24 cellular contexts compared by ENCODE assay signal in genomic region chr19:45556835-45557234, GRCh38. TPM values are rescaled to one million over a fixed set of nuclear protein-coding genes. Genes with fewer than 3 reads are reported as not detected.
"Had no signal": no experiment of that assay in that cellular context is flagged by ENCODE, and none has a peak within 500 bp of the region (broad histone marks: within the 10 kb centered on the region; RNA-seq: fewer than 3 reads in every experiment).

No MANE protein-coding gene starts in this region.

- DNase-seq: activated CD4-positive, alpha-beta T cell treated with anti-CD3 and anti-CD28 coated beads, Interleukin-2, amount 50 U/mL, for 1 hour; activated CD8-positive, alpha-beta memory T cell treated with anti-CD3 and anti-CD28 coated beads, Interleukin-2, amount 50 U/mL, for 4 hours; activated T-cell treated with anti-CD3 and anti-CD28 coated beads, Interleukin-2, amount 50 U/mL, for 24 hours; effector memory CD4-positive, alpha-beta T cell; foreskin keratinocyte; immature natural killer cell; nucleus accumbens; sigmoid colon; stimulated activated CD4-positive, alpha-beta T cell treated with anti-CD3 and anti-CD28 coated beads, Interleukin-2, amount 100 ng/mL, for 48 hours; stimulated activated CD8-positive, alpha-beta memory T cell treated with anti-CD3 and anti-CD28 coated beads, Interleukin-4, amount 100 ng/mL, for 48 hours; stimulated activated naive CD4-positive, alpha-beta T cell; testis had no signal

- H3K27me3 Mint-ChIP-seq: activated T-cell treated with anti-CD3 and anti-CD28 coated beads, Interleukin-2, amount 50 U/mL, for 24 hours; activated T-helper 17 cell treated with anti-CD3 and anti-CD28 coated beads, Interleukin-2, amount 50 U/mL, for 72 hours; central memory CD8-positive, alpha-beta T cell; memory B cell; natural killer cell treated with Interleukin-12 subunit alpha and Interleukin-12 subunit beta and Interleukin-15 and Interleukin-18, amount 100 ng/mL, for 72 hours; type B pancreatic cell had no signal

- H3K4me1 ChIP-seq: foreskin keratinocyte, testis, vagina had no signal

- H2AFZ ChIP-seq: hepatocyte had no signal

- ATAC-seq: activated naive CD4-positive, alpha-beta T cell treated with anti-CD3 and anti-CD28 coated beads, Interleukin-2, amount 50 U/mL, for 72 hours; activated T-helper 17 cell treated with anti-CD3 and anti-CD28 coated beads, Interleukin-2, amount 50 U/mL, for 72 hours; foreskin keratinocyte; natural killer cell treated with Interleukin-12 subunit alpha and Interleukin-12 subunit beta and Interleukin-15 and Interleukin-18, amount 100 ng/mL, for 72 hours had no signal

- H3K27me3 ChIP-seq: foreskin keratinocyte, hepatocyte, sigmoid colon, testis, vagina had no signal

- FAIRE-seq: astrocyte, colon had no signal

- H3K4me3 Mint-ChIP-seq: activated T-cell treated with anti-CD3 and anti-CD28 coated beads, Interleukin-2, amount 50 U/mL, for 24 hours; activated T-helper 17 cell treated with anti-CD3 and anti-CD28 coated beads, Interleukin-2, amount 50 U/mL, for 72 hours; central memory CD8-positive, alpha-beta T cell; immature natural killer cell; memory B cell; natural killer cell treated with Interleukin-12 subunit alpha and Interleukin-12 subunit beta and Interleukin-15 and Interleukin-18, amount 100 ng/mL, for 72 hours; type B pancreatic cell had no signal

- H3K4me3 ChIP-seq: hepatocyte, sigmoid colon, testis, vagina had no signal

- H3K9me3 Mint-ChIP-seq: activated naive CD4-positive, alpha-beta T cell treated with anti-CD3 and anti-CD28 coated beads, Interleukin-2, amount 50 U/mL, for 72 hours; activated T-cell treated with anti-CD3 and anti-CD28 coated beads, Interleukin-2, amount 50 U/mL, for 24 hours; activated T-helper 17 cell treated with anti-CD3 and anti-CD28 coated beads, Interleukin-2, amount 50 U/mL, for 72 hours; central memory CD8-positive, alpha-beta T cell; immature natural killer cell; memory B cell; natural killer cell treated with Interleukin-12 subunit alpha and Interleukin-12 subunit beta and Interleukin-15 and Interleukin-18, amount 100 ng/mL, for 72 hours; type B pancreatic cell had no signal

- H3K27ac Mint-ChIP-seq: activated T-cell treated with anti-CD3 and anti-CD28 coated beads, Interleukin-2, amount 50 U/mL, for 24 hours; immature natural killer cell; memory B cell; natural killer cell treated with Interleukin-12 subunit alpha and Interleukin-12 subunit beta and Interleukin-15 and Interleukin-18, amount 100 ng/mL, for 72 hours; type B pancreatic cell had no signal

- H3K4me2 ChIP-seq: hepatocyte had no signal

- H3K27ac ChIP-seq: foreskin keratinocyte, hepatocyte, sigmoid colon, testis, vagina had no signal

- H3K9me3 ChIP-seq: sigmoid colon, testis, vagina had no signal

- H3K36me3 Mint-ChIP-seq: natural killer cell treated with Interleukin-12 subunit alpha and Interleukin-12 subunit beta and Interleukin-15 and Interleukin-18, amount 100 ng/mL, for 72 hours; type B pancreatic cell had no signal

RNA-seq across cellular contexts. Expression of gene GPR4, which starts 45.2 kb away (rescaled TPM):
- total RNA-seq: foreskin keratinocyte; hepatocyte; kidney epithelial cell; T-helper 2 cell treated with Interferon-gamma antibody and Interleukin-4, amounts not matched to agents 100 ng/mL and 5 ng/mL, for 36 hours had no signal
- polyA plus RNA-seq: immature natural killer cell had no signal

RNA-seq across cellular contexts. Expression of gene PPM1N, which starts 58.6 kb away (rescaled TPM):
- total RNA-seq: kidney epithelial cell had no signal
